1 cellular context compared by ENCODE assay signal in the genomic region with DNA sequence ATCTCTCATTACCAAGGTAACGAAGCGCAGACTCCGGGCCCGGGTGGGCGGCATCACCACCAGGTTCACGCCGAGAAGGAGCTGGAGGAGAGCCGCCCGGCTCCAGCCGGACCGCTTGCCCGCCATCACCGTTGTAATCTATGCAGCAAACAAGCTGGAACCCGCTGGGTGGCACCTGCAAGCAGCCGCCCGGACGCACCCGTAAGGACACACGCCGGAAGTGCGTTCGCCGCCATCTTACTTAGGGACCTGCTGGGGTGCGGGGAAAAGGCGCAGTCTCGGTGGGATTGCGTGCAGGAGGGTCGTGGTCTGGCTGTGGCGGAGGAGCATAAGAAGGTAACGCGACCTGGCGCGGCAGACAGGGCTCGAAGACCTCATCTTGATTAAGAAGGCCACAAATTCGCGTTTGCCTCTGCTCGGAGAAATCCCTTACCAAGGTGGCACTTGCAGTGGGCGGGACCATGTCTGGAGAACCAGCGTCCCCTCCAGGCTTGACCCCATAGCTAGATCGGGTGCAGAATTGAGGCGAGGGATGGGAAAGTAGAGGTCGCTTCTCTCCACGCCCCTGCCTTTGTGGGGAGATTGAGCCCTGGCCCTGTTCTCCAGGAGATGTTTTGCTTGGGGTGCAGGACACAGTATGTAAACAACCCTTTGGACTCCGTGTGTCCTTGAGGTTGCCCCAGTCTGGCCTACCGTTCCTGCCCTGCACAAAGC.
TF ChIP-seq lines count a peak whose summit lies in the region.

A gene with protein sequence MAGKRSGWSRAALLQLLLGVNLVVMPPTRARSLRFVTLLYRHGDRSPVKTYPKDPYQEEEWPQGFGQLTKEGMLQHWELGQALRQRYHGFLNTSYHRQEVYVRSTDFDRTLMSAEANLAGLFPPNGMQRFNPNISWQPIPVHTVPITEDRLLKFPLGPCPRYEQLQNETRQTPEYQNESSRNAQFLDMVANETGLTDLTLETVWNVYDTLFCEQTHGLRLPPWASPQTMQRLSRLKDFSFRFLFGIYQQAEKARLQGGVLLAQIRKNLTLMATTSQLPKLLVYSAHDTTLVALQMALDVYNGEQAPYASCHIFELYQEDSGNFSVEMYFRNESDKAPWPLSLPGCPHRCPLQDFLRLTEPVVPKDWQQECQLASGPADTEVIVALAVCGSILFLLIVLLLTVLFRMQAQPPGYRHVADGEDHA (minus strand): TSS at position 151 of the 714 bp plus-strand sequence. CDS start 25 bp downstream, at position 126.

TF ChIP-seq in liver, 16 proteins besides CTCF, POLR2A, EP300 and RAD21 (continued from another document):
- TF ChIP-seq ZBTB33 (IDR thresholded peaks at IDR 0.05) (peak; percentile 22), NR2F2 (IDR thresholded peaks at IDR 0.05) (peak; percentile 71), FOXA2 (IDR thresholded peaks at IDR 0.05) (peak; percentile 71), GABPA (IDR thresholded peaks at IDR 0.05 in 1 of 2, conservative IDR thresholded peaks at IDR 0.05 in 1 of 2) (peak; percentile 93 to 97), RXRA (IDR thresholded peaks at IDR 0.05) (peak in 1 of 2 donors; percentile 24)
